2 cellular contexts compared by ENCODE assay signal in genomic region chr2:240795468-240795867, GRCh38.
TF ChIP-seq lines count a peak whose summit lies in the region.

No MANE protein-coding gene starts in this region.

TF ChIP-seq in liver, 16 proteins besides CTCF, POLR2A, EP300 and RAD21:
- TF ChIP-seq ZBTB33 (IDR thresholded peaks at IDR 0.05) (no peak), HNF4G (IDR thresholded peaks at IDR 0.05) (no peak), REST (IDR thresholded peaks at IDR 0.05) (no peak), TAF1 (conservative IDR thresholded peaks at IDR 0.05) (no peak), ATF3 (IDR thresholded peaks at IDR 0.05) (no peak), RXRA (IDR thresholded peaks at IDR 0.05) (no peak), JUND (IDR thresholded peaks at IDR 0.05) (no peak), SP1 (IDR thresholded peaks at IDR 0.05) (no peak), HNF4A (conservative IDR thresholded peaks at IDR 0.05) (no peak), NR2F2 (IDR thresholded peaks at IDR 0.05) (no peak)

TF ChIP-seq in HepG2, 621 proteins besides CTCF, POLR2A, EP300 and RAD21 (continued from another document):
- TF ChIP-seq ZNF770 (CRISPR knock-in tag; IDR thresholded peaks at IDR 0.05) (no peak), HIC2 (CRISPR knock-in tag; IDR thresholded peaks at IDR 0.05; ENCODE audit: low read depth) (no peak), KDM2A (CRISPR knock-in tag; IDR thresholded peaks at IDR 0.05; ENCODE audit: borderline replicate concordance, low read depth) (no peak), RELA (CRISPR knock-in tag; IDR thresholded peaks at IDR 0.05) (no peak), ZFP91 (CRISPR knock-in tag; IDR thresholded peaks at IDR 0.05; ENCODE audit: borderline replicate concordance) (no peak), ZNF672 (CRISPR knock-in tag; IDR thresholded peaks at IDR 0.05) (no peak), ZBTB33 (CRISPR knock-in tag; IDR thresholded peaks at IDR 0.05) (no peak), NPAS2 (CRISPR knock-in tag; IDR thresholded peaks at IDR 0.05; ENCODE audit: borderline replicate concordance) (no peak), ZNF326 (CRISPR knock-in tag; IDR thresholded peaks at IDR 0.05; ENCODE audit: borderline replicate concordance) (no peak), DRAP1 (CRISPR knock-in tag; IDR thresholded peaks at IDR 0.05) (no peak), MAZ (IDR thresholded peaks at IDR 0.05; ENCODE audit: borderline replicate concordance, low read depth, low read length) (no peak), MAZ (CRISPR knock-in tag; IDR thresholded peaks at IDR 0.05; ENCODE audit: low read depth) (no peak), ZNF777 (CRISPR knock-in tag; IDR thresholded peaks at IDR 0.05) (no peak), ZNF33A (CRISPR knock-in tag; IDR thresholded peaks at IDR 0.05; ENCODE audit: borderline replicate concordance) (no peak), KLF15 (CRISPR knock-in tag; IDR thresholded peaks at IDR 0.05; ENCODE audit: borderline replicate concordance) (no peak), ATF3 (CRISPR knock-in tag; IDR thresholded peaks at IDR 0.05) (no peak)
